ENCODE assay signal across 12 cellular contexts in the genomic region with DNA sequence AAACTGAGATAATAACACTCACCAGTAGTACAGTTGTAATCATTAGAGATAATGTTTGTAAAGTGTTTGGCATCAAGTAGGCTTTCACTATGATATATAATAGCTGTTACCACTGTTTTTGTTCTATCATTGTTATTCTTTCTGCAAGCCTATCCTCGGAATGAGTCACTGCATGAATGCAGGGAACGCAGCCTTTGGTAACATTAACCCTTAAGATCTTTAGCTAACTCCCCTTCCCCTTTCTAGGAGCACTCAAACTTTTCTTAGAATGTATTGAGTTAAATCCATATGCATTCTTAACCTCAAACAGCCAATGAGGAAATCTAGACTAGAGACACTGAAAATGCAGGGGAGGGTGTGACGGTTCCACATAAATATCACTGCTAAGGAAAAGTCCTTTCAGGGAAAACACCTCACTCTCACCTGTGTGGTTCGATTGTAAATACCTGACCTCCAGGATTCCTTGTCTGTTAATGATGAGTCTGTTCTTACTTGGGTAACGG.
DNase-seq lines count a peak whose midpoint lies in the region; ATAC-seq, FAIRE-seq and TF ChIP-seq lines count a peak whose summit lies in the region.
"Had no signal": no experiment of that assay in that cellular context is flagged by ENCODE, and none has a peak within 500 bp of the region (broad histone marks: within the 10 kb centered on the region; RNA-seq: fewer than 3 reads in every experiment).

No MANE protein-coding gene starts in this region.

- H3K27ac ChIP-seq in osteoblast (ENCODE audit: low read depth, low read length) = no peak overlapping the region
- H3K27ac ChIP-seq: pancreas had no signal

- no peak overlapping the region for H2AFZ ChIP-seq in osteoblast (ENCODE audit: low read length)

- no peak overlapping the region for H3K4me3 ChIP-seq in osteoblast (ENCODE audit: insufficient read depth, low read length)
- H3K4me3 ChIP-seq: lung, pancreas had no signal

- TF ChIP-seq CTCF in osteoblast (IDR thresholded peaks at IDR 0.05; ENCODE audit: extremely low read depth, low read depth, low read length) = no peak

- no peaks in the 10 kb centered on the region for H3K27me3 ChIP-seq in osteoblast (ENCODE audit: insufficient read depth, low read length)
- H3K27me3 ChIP-seq: pancreas had no signal

- H3K9me3 ChIP-seq in osteoblast (ENCODE audit: low read depth, low read length) = no peaks in the 10 kb centered on the region
- H3K9me3 ChIP-seq: pancreas had no signal

- FAIRE-seq in H54 (lab: Jason Lieb, UNC) = peak; percentile 75
- FAIRE-seq: pancreas had no signal

- H3K4me2 ChIP-seq in osteoblast (ENCODE audit: insufficient read depth, low read length) = peak overlapping the region; percentile 1

- TF ChIP-seq POLR2A in H54 (IDR thresholded peaks at IDR 0.05; ENCODE audit: low read depth, low read length) = no peak

- DNase-seq in H54 (ENCODE audit: insufficient read length, low spot score) (no peak), NCI-H345 treated with DMSO at 0.1 percent for 48 hours (lab: John Stamatoyannopoulos, UW; ENCODE audit: unreplicated experiment) (peak; percentile 19), dedifferentiated amniotic fluid mesenchymal stem cell (ENCODE audit: extremely low spot score) (peak; percentile 22), osteoblast (ENCODE audit: insufficient read length, low spot score, missing footprints) (no peak), NCI-H146 treated with DMSO at 0.1 percent for 48 hours (lab: John Stamatoyannopoulos, UW; ENCODE audit: unreplicated experiment) (no peak), iPS-NIHi7 (ENCODE audit: extremely low spot score) (no peak)
- DNase-seq: activated CD4-positive, alpha-beta T cell treated with anti-CD3 and anti-CD28 coated beads, Interleukin-2, amount 50 U/mL, for 1 hour; activated gamma-delta T cell treated with Interleukin-2 at 50 U/mL for 16 hours; NCI-H526 treated with DMSO at 0.1 percent for 48 hours; pancreas had no signal

- no peaks in the 10 kb centered on the region for H3K36me3 ChIP-seq in osteoblast (ENCODE audit: insufficient read depth, low read length)
- H3K36me3 ChIP-seq: pancreas had no signal

- H4K20me1 ChIP-seq in osteoblast (ENCODE audit: insufficient read depth, low read length) = no peaks in the 10 kb centered on the region

- no peaks in the 10 kb centered on the region for H3K79me2 ChIP-seq in osteoblast (ENCODE audit: insufficient read depth, low read length)

- peaks cover 23% of the 10 kb centered on the region for H3K4me1 ChIP-seq in osteoblast (ENCODE audit: insufficient read depth, low read length)
- H3K4me1 ChIP-seq: pancreas had no signal

- ATAC-seq in HG02970 (IDR thresholded peaks at IDR 0.05; ENCODE audit: low FRiP score, unreplicated experiment) = no peak
- ATAC-seq: pancreas had no signal

Comparison
In these comparisons a context has a peak if more than half of its experiments do, and no peak if none do; other contexts are left out.
1. DNase-seq: peak in NCI-H345 treated with DMSO at 0.1 percent for 48 hours (single experiment) and dedifferentiated amniotic fluid mesenchymal stem cell (single experiment); none in H54 (single experiment), osteoblast (single experiment), NCI-H146 treated with DMSO at 0.1 percent for 48 hours (single experiment) and iPS-NIHi7 (single experiment).